Comparison of ENCODE assay signal across 13 cellular contexts in the genomic region with DNA sequence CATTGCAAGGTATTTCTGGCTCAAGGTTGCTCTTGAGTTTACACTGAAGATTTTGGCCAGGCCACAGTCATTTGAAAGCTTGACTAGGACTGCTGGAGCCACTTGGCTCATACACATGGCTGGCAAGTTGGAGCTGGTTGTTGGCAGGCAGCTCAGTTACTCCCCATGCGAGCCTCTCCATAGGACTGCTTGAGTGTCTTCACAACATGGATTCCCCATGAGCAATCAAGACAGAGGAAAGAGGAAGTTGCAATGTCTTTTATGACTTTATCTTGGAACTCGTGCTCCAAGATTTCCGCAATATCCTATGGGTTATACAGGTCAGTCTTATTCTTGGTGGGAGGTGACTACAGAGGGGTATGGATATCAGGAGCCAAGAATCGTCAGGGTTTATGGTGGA. TPM values are rescaled to one million over a fixed set of nuclear protein-coding genes. Genes with fewer than 3 reads are reported as not detected.
DNase-seq lines count a peak whose midpoint lies in the region; ATAC-seq, FAIRE-seq and TF ChIP-seq lines count a peak whose summit lies in the region.
"Had no signal": no experiment of that assay in that cellular context is flagged by ENCODE, and none has a peak within 500 bp of the region (broad histone marks: within the 10 kb centered on the region; RNA-seq: fewer than 3 reads in every experiment).

No MANE protein-coding gene starts in this region.

- H2BK120ac ChIP-seq in H1 (replicated peaks; ENCODE audit: low read depth, low read length), result no peak overlapping the region

- no peak overlapping the region for H3K4me3 ChIP-seq in H1 (ENCODE audit: extremely low read depth in 1 of 4, insufficient read depth in 2 of 4, low read depth in 3 of 4, low read length in 4 of 4)

- no peak overlapping the region for H3K9ac ChIP-seq in H1 (replicated peaks in 1 of 4; ENCODE audit: extremely low read depth in 1 of 4, low read depth in 3 of 4, low read length in 3 of 4)

- DNase-seq in SIG-M5 treated with dmso at 0.1 percent for 504 hours (lab: John Stamatoyannopoulos, UW; ENCODE audit: unreplicated experiment) (peak; percentile 30), SIG-M5 (lab: John Stamatoyannopoulos, UW) (no peak), NCI-H2196 (lab: John Stamatoyannopoulos, UW; ENCODE audit: unreplicated experiment) (peak; percentile 55), H1 (ENCODE audit: low read depth in 1 of 2, low spot score in 2 of 2) (no peak), osteocyte (ENCODE audit: extremely low spot score, unreplicated experiment) (no peak), NCI-H2227 treated with DMSO at 0.1 percent for 48 hours (lab: John Stamatoyannopoulos, UW) (no peak), AG08396 (ENCODE audit: low spot score) (no peak)
- DNase-seq: NCI-H1092 had no signal

- H3K9me3 Mint-ChIP-seq in osteocyte (ENCODE audit: unreplicated experiment), result no peaks in the 10 kb centered on the region

- TF ChIP-seq CTCF in H1 (IDR thresholded peaks at IDR 0.05; ENCODE audit: control extremely low read depth in 1 of 3, insufficient read depth in 1 of 3, low read depth in 1 of 3, low read length in 3 of 3), result no peak
- TF ChIP-seq CTCF in osteocyte (IDR thresholded peaks at IDR 0.05), result no peak

- TF ChIP-seq POLR2A in H1 (IDR thresholded peaks at IDR 0.05; ENCODE audit: control extremely low read depth in 1 of 2, low read depth in 2 of 2, low read length in 2 of 2), result no peak

- TF ChIP-seq RAD21 in H1 (IDR thresholded peaks at IDR 0.05 in 1 of 2, conservative IDR thresholded peaks at IDR 0.05 in 1 of 2; ENCODE audit: low read depth in 2 of 2, low read length in 2 of 2), result no peak

- H3K4me1 Mint-ChIP-seq in osteocyte (ENCODE audit: unreplicated experiment), result peaks cover 20% of the 10 kb centered on the region

- H2AFZ ChIP-seq in H1 (ENCODE audit: low read length), result no peak overlapping the region

- H3K36me3 Mint-ChIP-seq in osteocyte (ENCODE audit: unreplicated experiment), result peaks cover 5% of the 10 kb centered on the region

- peak overlapping the region; percentile 44 for H3K27ac Mint-ChIP-seq in osteocyte (ENCODE audit: unreplicated experiment)

- peaks cover 3 to 4% of the 10 kb centered on the region in 2 experiments; a peak in 1 of 4 replicates for H3K9me3 ChIP-seq in H1 (ENCODE audit: insufficient read depth in 2 of 2, low read depth in 1 of 2, low read length in 1 of 2)
- H3K9me3 ChIP-seq: neutrophil had no signal

- CTCF ChIA-PET in H1 (lab: Charles Lee; ENCODE audit: partially characterized antibody), result interaction anchor here (0.9 to 3.9 kb wide), 5 partner anchors 8 to 104 kb away, joined by 3 to 18 read pairs (median 9); no protein-coding TSS in a partner anchor

- no peak overlapping the region for H2AK5ac ChIP-seq in H1 (ENCODE audit: low read depth, low read length)

- no peak overlapping the region for H3K23ac ChIP-seq in H1 (ENCODE audit: insufficient read length)

- POLR2A ChIA-PET in H1 (lab: Charles Lee; ENCODE audit: partially characterized antibody), result interaction anchor here (0.5 to 2.4 kb wide), 3 partner anchors 8 to 20 kb away, joined by 3 to 11 read pairs (median 4); no protein-coding TSS in a partner anchor

- H4K8ac ChIP-seq in H1 (ENCODE audit: extremely low read depth, insufficient read depth, low read length), result no peak overlapping the region

- H3K36me3 ChIP-seq in H1 (ENCODE audit: control insufficient read depth in 2 of 4, insufficient read depth in 4 of 4, low read length in 3 of 4), result peaks cover 0 to 11% (median 1%) of the 10 kb centered on the region in 4 experiments; a peak in 3 of 8 replicates
- H3K36me3 ChIP-seq: neutrophil had no signal

- H3K79me1 ChIP-seq in H1 (ENCODE audit: low read depth, low read length), result no peaks in the 10 kb centered on the region

- no peak overlapping the region for H2BK5ac ChIP-seq in H1 (ENCODE audit: low read depth, low read length)

- H2BK20ac ChIP-seq in H1 (ENCODE audit: low read length), result no peak overlapping the region

- no peak for FAIRE-seq in H1 (lab: Jason Lieb, UNC)
- FAIRE-seq: endometrium had no signal

- no peak overlapping the region for H3K56ac ChIP-seq in H1 (replicated peaks; ENCODE audit: insufficient read length, low read depth, low read length)

- peak overlapping the region; percentile 26 for H3K4me3 Mint-ChIP-seq in osteocyte (ENCODE audit: unreplicated experiment)

- peak overlapping the region; percentile 29; the same call in 1 of the 2 replicates for H2BK15ac ChIP-seq in H1 (ENCODE audit: low read length)

- no peak overlapping the region for H4K5ac ChIP-seq in H1 (ENCODE audit: insufficient read length, low read depth, low read length)

- H4K20me1 ChIP-seq in H1 (replicated peaks in 1 of 2; ENCODE audit: control insufficient read depth in 1 of 2, insufficient read depth in 2 of 2, low read length in 2 of 2), result no peaks in the 10 kb centered on the region

- H3K14ac ChIP-seq in H1 (ENCODE audit: insufficient read length), result no peak overlapping the region

- H3K18ac ChIP-seq in H1 (ENCODE audit: extremely low read depth, low read length), result no peak overlapping the region

- no peak for TF ChIP-seq EP300 in H1 (IDR thresholded peaks at IDR 0.05; ENCODE audit: borderline replicate concordance in 1 of 2, low read depth in 2 of 2, low read length in 2 of 2)

- H3K4me1 ChIP-seq in H1 (replicated peaks in 1 of 4; ENCODE audit: control insufficient read depth in 3 of 4, insufficient read depth in 4 of 4, low read length in 3 of 4), result peaks cover 0 to 2% (median 0%) of the 10 kb centered on the region in 4 experiments; a peak in 3 of 7 replicates

- no peak overlapping the region; a peak in 1 of 4 replicates for H3K4me2 ChIP-seq in H1 (ENCODE audit: insufficient read depth in 1 of 2, low read depth in 2 of 2, low read length in 2 of 2)

- no peak for ATAC-seq in HG02840 (IDR thresholded peaks at IDR 0.05; ENCODE audit: low FRiP score, unreplicated experiment)

- no peak overlapping the region for H3K27ac ChIP-seq in H1 (ENCODE audit: low read depth, low read length)

- WGBS in H1 (ENCODE audit: extremely low coverage in 1 of 2, insufficient coverage in 1 of 2, insufficient read length in 1 of 2, insufficient replicate concordance in 2 of 2, low coverage in 1 of 2, low lambda C conversion rate in 2 of 2, missing lambda C conversion rate in 1 of 2), 2 experiments, result 92% methylated on average over 4 of the region's 4 CpGs; no CpG with 5 or more reads in 1 of the 2 experiments

- 0 out of 2 replicates have a peak, but pooled peaks cover 4% of the 10 kb centered on the region for H3K23me2 ChIP-seq in H1 (ENCODE audit: low read depth, low read length)

- no peak overlapping the region for H2BK12ac ChIP-seq in H1 (ENCODE audit: low read depth, low read length)

- 0 out of 7 replicates have a peak, but pooled peaks cover 0 to 4% (median 0%) of the 10 kb centered on the region in 4 experiments for H3K27me3 ChIP-seq in H1 (replicated peaks in 1 of 4; ENCODE audit: control insufficient read depth in 3 of 4, extremely low read depth in 1 of 4, insufficient read depth in 3 of 4, low read length in 3 of 4)
- H3K27me3 ChIP-seq: neutrophil had no signal

- H3K4ac ChIP-seq in H1 (replicated peaks; ENCODE audit: insufficient read length, low read depth, low read length), result no peak overlapping the region

- H4K91ac ChIP-seq in H1 (replicated peaks; ENCODE audit: insufficient read length, low read length), result no peak overlapping the region

- peaks cover 2% of the 10 kb centered on the region for H3K27me3 Mint-ChIP-seq in osteocyte (ENCODE audit: unreplicated experiment)

- peaks cover 3 to 24% of the 10 kb centered on the region in 2 experiments; a peak in 3 of 4 replicates for H3K79me2 ChIP-seq in H1 (ENCODE audit: control insufficient read depth in 1 of 2, insufficient read depth in 2 of 2, low read length in 2 of 2)

TF ChIP-seq in H1, 55 proteins besides CTCF, POLR2A, EP300 and RAD21 (continues in another document):
- no peak for TF ChIP-seq TAF1 (IDR thresholded peaks at IDR 0.05; ENCODE audit: low read depth, low read length)
- no peak for TF ChIP-seq POU5F1 (IDR thresholded peaks at IDR 0.05; ENCODE audit: low read depth, low read length)
- no peak for TF ChIP-seq BRCA1 (IDR thresholded peaks at IDR 0.05; ENCODE audit: low read depth, low read length)
- no peak for TF ChIP-seq TAF7 (optimal IDR thresholded peaks at IDR 0.05; ENCODE audit: borderline replicate concordance, low read depth, low read length)
- no peak for TF ChIP-seq CEBPB (IDR thresholded peaks at IDR 0.05; ENCODE audit: low read depth, low read length)
- TF ChIP-seq NRF1 (IDR thresholded peaks at IDR 0.05; ENCODE audit: low read depth, low read length), result no peak

RNA-seq across cellular contexts. Expression of gene MANBAL, which starts 1.4 kb away (rescaled TPM):
- total RNA-seq in H1 (2021; fragmentation: NEBNext Ultra II Directional; extraction: Animal tissue kit (Norgen Biotek cat#: 25700)), result 42.8 and 44.4 TPM in 2 replicates
- 120 and 140 TPM in 2 replicates for polyA plus RNA-seq in H1 (2011; rRNA removed)
- polyA plus RNA-seq in H1 (2011; cell fraction: cytosol; rRNA removed), result 98.6 TPM
- 64.4 TPM for polyA plus RNA-seq in H1 (2011; cell fraction: nucleus; rRNA removed)
- 60.6 to 68.4 TPM (median 64.0 TPM) in 4 replicates for polyA plus RNA-seq in H1 (2012, experiment 1 of 2)
- 70.1 TPM for polyA plus RNA-seq in H1 (2012, experiment 2 of 2)
- polyA plus RNA-seq in H1 (2013, experiment 1 of 2), result 48.6 TPM
- polyA plus RNA-seq in H1 (2013, experiment 2 of 2), result 56.1 TPM
- polyA minus RNA-seq in H1 (2011; rRNA and poly(A)+ RNA removed), result 46.6 and 52.2 TPM in 2 replicates
- polyA minus RNA-seq in H1 (2011; cell fraction: cytosol; rRNA and poly(A)+ RNA removed), result 22.8 TPM
- 16.5 TPM for polyA minus RNA-seq in H1 (2011; cell fraction: nucleus; rRNA and poly(A)+ RNA removed)
- 45.5 and 45.8 TPM in 2 replicates for total RNA-seq in osteocyte

RNA-seq across cellular contexts. Expression of gene GHRH, which starts 26.5 kb away (rescaled TPM):
- total RNA-seq in H1 (2021; fragmentation: NEBNext Ultra II Directional; extraction: Animal tissue kit (Norgen Biotek cat#: 25700)), result not detected in 2 replicates
- not detected in 2 replicates for polyA plus RNA-seq in H1 (2011; rRNA removed)
- not detected for polyA plus RNA-seq in H1 (2011; cell fraction: cytosol; rRNA removed)
- polyA plus RNA-seq in H1 (2011; cell fraction: nucleus; rRNA removed), result not detected
- not detected in 4 replicates for polyA plus RNA-seq in H1 (2012, experiment 1 of 2)
- polyA plus RNA-seq in H1 (2012, experiment 2 of 2), result not detected
- polyA plus RNA-seq in H1 (2013, experiment 1 of 2), result not detected
- not detected for polyA plus RNA-seq in H1 (2013, experiment 2 of 2)
- polyA minus RNA-seq in H1 (2011; rRNA and poly(A)+ RNA removed), result not detected in 2 replicates
- polyA minus RNA-seq in H1 (2011; cell fraction: cytosol; rRNA and poly(A)+ RNA removed), result not detected
- polyA minus RNA-seq in H1 (2011; cell fraction: nucleus; rRNA and poly(A)+ RNA removed), result not detected
- not detected in 2 replicates for total RNA-seq in osteocyte
- total RNA-seq: A673 had no signal
- polyA plus RNA-seq: adipose tissue had no signal

RNA-seq across cellular contexts. Expression of gene SRC, which starts 57.8 kb away (rescaled TPM):
- total RNA-seq in H1 (2021; fragmentation: NEBNext Ultra II Directional; extraction: Animal tissue kit (Norgen Biotek cat#: 25700)), result 28.8 and 29.8 TPM in 2 replicates
- polyA plus RNA-seq in H1 (2011; rRNA removed), result 27.6 and 35.4 TPM in 2 replicates
- 25.1 TPM for polyA plus RNA-seq in H1 (2011; cell fraction: cytosol; rRNA removed)
- polyA plus RNA-seq in H1 (2011; cell fraction: nucleus; rRNA removed), result 100 TPM
- 19.4 to 31.2 TPM (median 26.5 TPM) in 4 replicates for polyA plus RNA-seq in H1 (2012, experiment 1 of 2)
- 20.4 TPM for polyA plus RNA-seq in H1 (2012, experiment 2 of 2)
- 17.9 TPM for polyA plus RNA-seq in H1 (2013, experiment 1 of 2)
- 15.1 TPM for polyA plus RNA-seq in H1 (2013, experiment 2 of 2)
- polyA minus RNA-seq in H1 (2011; rRNA and poly(A)+ RNA removed), result 28.2 and 38.4 TPM in 2 replicates
- 28.6 TPM for polyA minus RNA-seq in H1 (2011; cell fraction: cytosol; rRNA and poly(A)+ RNA removed)
- polyA minus RNA-seq in H1 (2011; cell fraction: nucleus; rRNA and poly(A)+ RNA removed), result 41.9 TPM
- 30.1 and 32.5 TPM in 2 replicates for total RNA-seq in osteocyte

Comparison
In these comparisons a context has a peak if more than half of its experiments do, and no peak if none do; other contexts are left out.
1. DNase-seq: peak in SIG-M5 treated with dmso at 0.1 percent for 504 hours (single experiment) and NCI-H2196 (single experiment); none in SIG-M5 (single experiment), H1 (0 of 2), osteocyte (single experiment), NCI-H2227 treated with DMSO at 0.1 percent for 48 hours (single experiment) and AG08396 (single experiment).